17 cellular contexts compared by ENCODE assay signal in genomic region chr14:91613459-91614145, GRCh38.
DNase-seq lines count a peak whose midpoint lies in the region; ATAC-seq and TF ChIP-seq lines count a peak whose summit lies in the region.
"Had no signal": no experiment of that assay in that cellular context is flagged by ENCODE, and none has a peak within 500 bp of the region (broad histone marks: within the 10 kb centered on the region; RNA-seq: fewer than 3 reads in every experiment).

No MANE protein-coding gene starts in this region.

- BruUV-seq in A673 (replicated peaks; lab: Mats Ljungman, UMichigan), result no TSS peak
- no TSS peak for BruUV-seq in PC-3 (replicated peaks; lab: Mats Ljungman, UMichigan)

- H3K9me2 ChIP-seq in GM23338 (ENCODE audit: insufficient read depth) (no peaks in the 10 kb centered on the region), PC-3 (replicated peaks; ENCODE audit: low read length) (no peaks in the 10 kb centered on the region)

- peaks cover 14% of the 10 kb centered on the region; the same call in 2 of the 3 replicates for H3K36me3 Mint-ChIP-seq in GM23338 (ENCODE audit: low read depth)
- H3K36me3 Mint-ChIP-seq: CD14-positive monocyte had no signal

- no peak for TF ChIP-seq POLR2A in erythroblast (IDR thresholded peaks at IDR 0.05; ENCODE audit: low read length)

- H2AFZ ChIP-seq in GM23338 (peak overlapping the region; percentile 50; the same call in 1 of the 2 replicates), PC-3 (ENCODE audit: low read length) (peak overlapping the region; percentile 71)

- TF ChIP-seq CTCF in A673 (conservative IDR thresholded peaks at IDR 0.05; ENCODE audit: low read depth, low read length) (no peak), GM23338 (conservative IDR thresholded peaks at IDR 0.05; ENCODE audit: low read depth in 2 of 2) (no peak), PC-3 (conservative IDR thresholded peaks at IDR 0.05; ENCODE audit: low read depth, low read length) (no peak)

- no peaks in the 10 kb centered on the region; the same call in 2 of the 3 replicates for H3K4me1 Mint-ChIP-seq in GM23338
- H3K4me1 Mint-ChIP-seq: CD14-positive monocyte had no signal

- H3K9me3 Mint-ChIP-seq in GM23338, result peaks cover 20% of the 10 kb centered on the region
- H3K9me3 Mint-ChIP-seq: CD14-positive monocyte had no signal

- H3K9me3 ChIP-seq in A673 (ENCODE audit: low read depth, low read length, poor library complexity, severe bottlenecking), result no peaks in the 10 kb centered on the region
- H3K9me3 ChIP-seq in PC-3 (ENCODE audit: low read length), result no peaks in the 10 kb centered on the region
- H3K9me3 ChIP-seq: SJCRH30 had no signal

- H3K4me2 ChIP-seq in GM23338, result no peak overlapping the region
- peak overlapping the region; percentile 24; the same call in 1 of the 2 replicates for H3K4me2 ChIP-seq in PC-3 (ENCODE audit: low read length)
- H3K4me2 ChIP-seq: KMS-11 had no signal

- no peak overlapping the region for H3K27ac Mint-ChIP-seq in GM23338
- H3K27ac Mint-ChIP-seq: CD14-positive monocyte had no signal

- no peaks in the 10 kb centered on the region for H3K4me1 ChIP-seq in A673 (ENCODE audit: insufficient read depth, low read length, poor library complexity, severe bottlenecking)
- 0 out of 2 replicates have a peak, but pooled peaks cover 5% of the 10 kb centered on the region for H3K4me1 ChIP-seq in GM23338 (ENCODE audit: insufficient read depth)
- H3K4me1 ChIP-seq in PC-3 (ENCODE audit: insufficient read depth, low read length), result peaks cover 12% of the 10 kb centered on the region
- H3K4me1 ChIP-seq: SJCRH30 had no signal

- no peak overlapping the region for H3K4me3 ChIP-seq in A673 (ENCODE audit: low read depth, low read length, poor library complexity, severe bottlenecking)
- H3K4me3 ChIP-seq in GM23338, result no peak overlapping the region
- H3K4me3 ChIP-seq in PC-3 (ENCODE audit: low read length), result no peak overlapping the region
- H3K4me3 ChIP-seq: SJCRH30 had no signal

- peaks cover 2% of the 10 kb centered on the region for H3K27me3 Mint-ChIP-seq in GM23338 (ENCODE audit: insufficient read depth, low read depth, poor library complexity)

- H3K36me3 ChIP-seq in A673 (ENCODE audit: insufficient read depth, low read length, poor library complexity, severe bottlenecking) (no peaks in the 10 kb centered on the region), GM23338 (ENCODE audit: insufficient read depth) (no peaks in the 10 kb centered on the region), PC-3 (ENCODE audit: low read depth, low read length) (no peaks in the 10 kb centered on the region)
- H3K36me3 ChIP-seq: SJCRH30 had no signal

- H3K27me3 ChIP-seq in A673 (replicated peaks; ENCODE audit: insufficient read depth, low read depth, low read length, poor library complexity) (no peaks in the 10 kb centered on the region), GM23338 (ENCODE audit: insufficient read depth) (no peaks in the 10 kb centered on the region), PC-3 (ENCODE audit: low read length) (no peaks in the 10 kb centered on the region)
- H3K27me3 ChIP-seq: SJCRH30 had no signal

- POLR2A ChIA-PET in A673 (lab: Charles Lee; ENCODE audit: low non-redundant PET) (no interaction called here), PC-3 (lab: Charles Lee; ENCODE audit: unreplicated experiment) (no interaction called here)

- H3F3A ChIP-seq in GM23338 (replicated peaks; ENCODE audit: low read depth) (no peaks in the 10 kb centered on the region), PC-3 (ENCODE audit: low read length, unreplicated experiment) (no peaks in the 10 kb centered on the region)

- H3K79me2 ChIP-seq in GM23338 (replicated peaks; ENCODE audit: insufficient read depth), result no peaks in the 10 kb centered on the region
- no peaks in the 10 kb centered on the region for H3K79me2 ChIP-seq in PC-3 (ENCODE audit: low read length)

- H4K20me1 ChIP-seq in GM23338 (replicated peaks; ENCODE audit: insufficient read depth) (no peaks in the 10 kb centered on the region), PC-3 (ENCODE audit: low read length) (no peaks in the 10 kb centered on the region)

- no peak overlapping the region for H3K27ac ChIP-seq in A673 (ENCODE audit: low read depth, low read length, poor library complexity, severe bottlenecking)
- H3K27ac ChIP-seq in GM23338 (ENCODE audit: low read depth), result no peak overlapping the region
- H3K27ac ChIP-seq in PC-3 (ENCODE audit: low read length), result peak overlapping the region; percentile 53
- H3K27ac ChIP-seq: KMS-11, SJCRH30 had no signal

- ATAC-seq in GM23338, result no peak
- no peak for ATAC-seq in PC-3
- no peak for ATAC-seq in HG03108 (IDR thresholded peaks at IDR 0.05; ENCODE audit: unreplicated experiment)
- ATAC-seq in left lobe of liver, result no peak
- ATAC-seq: HepG2, Panc1 had no signal

- no peak overlapping the region; the same call in 1 of the 2 replicates for H3K9ac ChIP-seq in PC-3 (ENCODE audit: low read length)
- H3K9ac ChIP-seq: KMS-11 had no signal

- CTCF ChIA-PET in A673 (lab: Charles Lee) (no interaction called here), PC-3 (lab: Charles Lee) (no interaction called here)

- DNase-seq in A673 (ENCODE audit: low spot score) (peak; percentile 29), GM23338 (ENCODE audit: low spot score) (no peak), PC-3 (no peak), erythroblast (lab: John Stamatoyannopoulos, UW) (peak; percentile 41), left lobe of liver (ENCODE audit: low spot score) (no peak)
- DNase-seq in activated CD4-positive, alpha-beta T cell treated with anti-CD3 and anti-CD28 coated beads for 48 hours, result no peak
- DNase-seq: DND-41, HCEC 1CT, NCI-H1417 treated with DMSO at 0.1 percent for 48 hours, NCI-H187 treated with DMSO at 0.1 percent for 48 hours, NCI-H526, SJCRH30 had no signal

- intact Hi-C loops in A673 (cut with micrococcal nuclease; ENCODE audit: unreplicated experiment) (no loop called here), PC-3 (cut with micrococcal nuclease) (no loop called here)

- no peak overlapping the region for H3K4me3 Mint-ChIP-seq in GM23338
- H3K4me3 Mint-ChIP-seq: CD14-positive monocyte had no signal

TF ChIP-seq in GM23338, 12 proteins besides CTCF, POLR2A, EP300 and RAD21 (continues in another document):
- TF ChIP-seq NANOG (IDR thresholded peaks at IDR 0.05; ENCODE audit: borderline replicate concordance), result no peak
- TF ChIP-seq REST (IDR thresholded peaks at IDR 0.05; ENCODE audit: unreplicated experiment), result no peak
- no peak for TF ChIP-seq CREB1 (CRISPR knock-in tag; IDR thresholded peaks at IDR 0.05; ENCODE audit: low read depth)

Comparison
In these comparisons a context has a peak if more than half of its experiments do, and no peak if none do; other contexts are left out.
1. DNase-seq: peak in A673 (single experiment) and erythroblast (2 of 2); none in GM23338 (single experiment), PC-3 (single experiment), activated CD4-positive, alpha-beta T cell treated with anti-CD3 and anti-CD28 coated beads for 48 hours (single experiment) and left lobe of liver (single experiment).